ENCODE assay signal across 1 cellular context in genomic region chr10:17644485-17644964, GRCh38.
TF ChIP-seq lines count a peak whose summit lies in the region.

No MANE protein-coding gene starts in this region.

TF ChIP-seq in GM23338, 12 proteins besides CTCF, POLR2A, EP300 and RAD21 (continued from another document):
- TF ChIP-seq, protein P1, sequence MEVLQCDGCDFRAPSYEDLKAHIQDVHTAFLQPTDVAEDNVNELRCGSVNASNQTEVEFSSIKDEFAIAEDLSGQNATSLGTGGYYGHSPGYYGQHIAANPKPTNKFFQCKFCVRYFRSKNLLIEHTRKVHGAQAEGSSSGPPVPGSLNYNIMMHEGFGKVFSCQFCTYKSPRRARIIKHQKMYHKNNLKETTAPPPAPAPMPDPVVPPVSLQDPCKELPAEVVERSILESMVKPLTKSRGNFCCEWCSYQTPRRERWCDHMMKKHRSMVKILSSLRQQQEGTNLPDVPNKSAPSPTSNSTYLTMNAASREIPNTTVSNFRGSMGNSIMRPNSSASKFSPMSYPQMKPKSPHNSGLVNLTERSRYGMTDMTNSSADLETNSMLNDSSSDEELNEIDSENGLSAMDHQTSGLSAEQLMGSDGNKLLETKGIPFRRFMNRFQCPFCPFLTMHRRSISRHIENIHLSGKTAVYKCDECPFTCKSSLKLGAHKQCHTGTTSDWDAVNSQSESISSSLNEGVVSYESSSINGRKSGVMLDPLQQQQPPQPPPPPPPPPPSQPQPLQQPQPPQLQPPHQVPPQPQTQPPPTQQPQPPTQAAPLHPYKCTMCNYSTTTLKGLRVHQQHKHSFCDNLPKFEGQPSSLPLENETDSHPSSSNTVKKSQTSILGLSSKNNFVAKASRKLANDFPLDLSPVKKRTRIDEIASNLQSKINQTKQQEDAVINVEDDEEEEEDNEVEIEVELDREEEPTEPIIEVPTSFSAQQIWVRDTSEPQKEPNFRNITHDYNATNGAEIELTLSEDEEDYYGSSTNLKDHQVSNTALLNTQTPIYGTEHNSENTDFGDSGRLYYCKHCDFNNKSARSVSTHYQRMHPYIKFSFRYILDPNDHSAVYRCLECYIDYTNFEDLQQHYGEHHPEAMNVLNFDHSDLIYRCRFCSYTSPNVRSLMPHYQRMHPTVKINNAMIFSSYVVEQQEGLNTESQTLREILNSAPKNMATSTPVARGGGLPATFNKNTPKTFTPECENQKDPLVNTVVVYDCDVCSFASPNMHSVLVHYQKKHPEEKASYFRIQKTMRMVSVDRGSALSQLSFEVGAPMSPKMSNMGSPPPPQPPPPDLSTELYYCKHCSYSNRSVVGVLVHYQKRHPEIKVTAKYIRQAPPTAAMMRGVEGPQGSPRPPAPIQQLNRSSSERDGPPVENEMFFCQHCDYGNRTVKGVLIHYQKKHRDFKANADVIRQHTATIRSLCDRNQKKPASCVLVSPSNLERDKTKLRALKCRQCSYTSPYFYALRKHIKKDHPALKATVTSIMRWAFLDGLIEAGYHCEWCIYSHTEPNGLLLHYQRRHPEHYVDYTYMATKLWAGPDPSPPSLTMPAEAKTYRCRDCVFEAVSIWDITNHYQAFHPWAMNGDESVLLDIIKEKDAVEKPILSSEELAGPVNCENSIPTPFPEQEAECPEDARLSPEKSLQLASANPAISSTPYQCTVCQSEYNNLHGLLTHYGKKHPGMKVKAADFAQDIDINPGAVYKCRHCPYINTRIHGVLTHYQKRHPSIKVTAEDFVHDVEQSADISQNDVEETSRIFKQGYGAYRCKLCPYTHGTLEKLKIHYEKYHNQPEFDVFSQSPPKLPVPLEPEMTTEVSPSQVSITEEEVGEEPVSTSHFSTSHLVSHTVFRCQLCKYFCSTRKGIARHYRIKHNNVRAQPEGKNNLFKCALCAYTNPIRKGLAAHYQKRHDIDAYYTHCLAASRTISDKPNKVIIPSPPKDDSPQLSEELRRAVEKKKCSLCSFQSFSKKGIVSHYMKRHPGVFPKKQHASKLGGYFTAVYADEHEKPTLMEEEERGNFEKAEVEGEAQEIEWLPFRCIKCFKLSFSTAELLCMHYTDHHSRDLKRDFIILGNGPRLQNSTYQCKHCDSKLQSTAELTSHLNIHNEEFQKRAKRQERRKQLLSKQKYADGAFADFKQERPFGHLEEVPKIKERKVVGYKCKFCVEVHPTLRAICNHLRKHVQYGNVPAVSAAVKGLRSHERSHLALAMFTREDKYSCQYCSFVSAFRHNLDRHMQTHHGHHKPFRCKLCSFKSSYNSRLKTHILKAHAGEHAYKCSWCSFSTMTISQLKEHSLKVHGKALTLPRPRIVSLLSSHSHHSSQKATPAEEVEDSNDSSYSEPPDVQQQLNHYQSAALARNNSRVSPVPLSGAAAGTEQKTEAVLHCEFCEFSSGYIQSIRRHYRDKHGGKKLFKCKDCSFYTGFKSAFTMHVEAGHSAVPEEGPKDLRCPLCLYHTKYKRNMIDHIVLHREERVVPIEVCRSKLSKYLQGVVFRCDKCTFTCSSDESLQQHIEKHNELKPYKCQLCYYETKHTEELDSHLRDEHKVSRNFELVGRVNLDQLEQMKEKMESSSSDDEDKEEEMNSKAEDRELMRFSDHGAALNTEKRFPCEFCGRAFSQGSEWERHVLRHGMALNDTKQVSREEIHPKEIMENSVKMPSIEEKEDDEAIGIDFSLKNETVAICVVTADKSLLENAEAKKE (CRISPR knock-in tag; IDR thresholded peaks at IDR 0.05) = no peak
